In genomic region chr7:108280136-108280535, GRCh38 we compare ENCODE assay signal across 25 cellular contexts.
DNase-seq lines count a peak whose midpoint lies in the region; ATAC-seq lines count a peak whose summit lies in the region.
"Had no signal": no experiment of that assay in that cellular context is flagged by ENCODE, and none has a peak within 500 bp of the region (broad histone marks: within the 10 kb centered on the region; RNA-seq: fewer than 3 reads in every experiment).

No MANE protein-coding gene starts in this region.

- ATAC-seq in left lobe of liver (peak; percentile 32), HG03469 (IDR thresholded peaks at IDR 0.05; ENCODE audit: unreplicated experiment) (no peak)
- ATAC-seq: activated T-helper 17 cell treated with anti-CD3 and anti-CD28 coated beads, Interleukin-2, amount 50 U/mL, for 72 hours; GM12878; heart left ventricle; right cardiac atrium had no signal

- DNase-seq in DMS153 treated with DMSO at 0.1 percent for 48 hours (lab: John Stamatoyannopoulos, UW; ENCODE audit: unreplicated experiment): peak; percentile 34
- peak; percentile 74 for DNase-seq in NCI-H1092 (lab: John Stamatoyannopoulos, UW)
- peak; percentile 64 for DNase-seq in NCI-H69 (lab: John Stamatoyannopoulos, UW)
- no peak for DNase-seq in left lobe of liver (ENCODE audit: low spot score)
- no peak for DNase-seq in NOMO-1 treated with DMSO at 0.1 percent for 48 hours (lab: John Stamatoyannopoulos, UW; ENCODE audit: unreplicated experiment)
- no peak for DNase-seq in NCI-H2107 treated with DMSO at 0.1 percent for 48 hours (lab: John Stamatoyannopoulos, UW; ENCODE audit: unreplicated experiment)
- DNase-seq: activated CD4-positive, alpha-beta memory T cell treated with anti-CD3 and anti-CD28 coated beads for 36 hours; activated CD4-positive, CD25-positive, alpha-beta regulatory T cell treated with anti-CD3 and anti-CD28 coated beads, Interleukin-2, amount 50 U/mL, for 72 hours; activated CD8-positive, alpha-beta memory T cell treated with anti-CD3 and anti-CD28 coated beads, Interleukin-2, amount 50 U/mL, for 48 hours; amygdala; Caco-2; effector CD8-positive, alpha-beta T cell; erythroblast; foreskin fibroblast; HCEC 1CT; heart left ventricle; KG1; NCI-H1694; NCI-H526; right cardiac atrium; stimulated activated CD4-positive, alpha-beta T cell treated with anti-CD3 and anti-CD28 coated beads, Interleukin-2, amount 100 ng/mL, for 48 hours; T-helper 1 cell had no signal

Comparison
In these comparisons a context has a peak if more than half of its experiments do, and no peak if none do; other contexts are left out.
1. DNase-seq: peak in DMS153 treated with DMSO at 0.1 percent for 48 hours (single experiment), NCI-H1092 (single experiment) and NCI-H69 (single experiment); none in left lobe of liver (single experiment), NOMO-1 treated with DMSO at 0.1 percent for 48 hours (single experiment) and NCI-H2107 treated with DMSO at 0.1 percent for 48 hours (single experiment).